In the genomic region with DNA sequence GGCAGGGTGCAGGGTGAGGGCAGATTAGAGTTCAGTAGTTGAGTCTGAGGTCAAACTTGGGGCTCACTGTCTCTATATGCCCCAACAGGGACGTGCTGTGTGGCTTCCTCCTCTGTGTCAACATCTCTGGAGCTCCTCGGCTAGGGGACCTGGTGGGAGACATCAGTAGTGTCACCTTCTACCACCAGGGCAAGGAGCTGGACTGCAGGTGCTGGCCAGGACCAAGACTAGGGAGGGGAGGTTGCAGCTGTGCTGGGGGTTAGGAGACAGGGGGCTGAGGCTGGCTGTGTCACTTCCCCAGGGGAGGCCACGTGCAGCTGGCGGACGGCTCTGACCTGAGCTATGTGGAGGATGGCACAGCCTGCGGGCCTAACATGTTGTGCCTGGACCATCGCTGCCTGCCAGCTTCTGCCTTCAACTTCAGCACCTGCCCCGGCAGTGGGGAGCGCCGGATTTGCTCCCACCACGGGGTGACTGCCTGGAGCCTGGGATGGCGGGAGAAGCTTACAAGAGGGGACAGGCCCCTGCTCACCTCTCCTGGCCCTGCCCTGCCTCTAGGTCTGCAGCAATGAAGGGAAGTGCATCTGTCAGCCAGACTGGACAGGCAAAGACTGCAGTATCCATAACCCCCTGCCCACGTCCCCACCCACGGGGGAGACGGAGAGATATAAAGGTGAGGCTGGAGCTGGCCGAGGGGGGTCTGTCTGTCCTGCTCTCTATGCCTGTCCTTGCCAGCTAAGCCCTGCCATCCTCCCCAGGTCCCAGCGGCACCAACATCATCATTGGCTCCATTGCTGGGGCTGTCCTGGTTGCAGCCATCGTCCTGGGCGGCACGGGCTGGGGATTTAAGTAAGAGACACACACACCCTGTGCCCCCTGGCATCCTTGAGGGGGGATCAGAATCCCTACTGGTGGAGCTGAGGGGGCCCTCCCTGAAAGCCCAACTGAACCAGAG, we compare ENCODE assay signal across 23 cellular contexts. TPM values are rescaled to one million over a fixed set of nuclear protein-coding genes. Genes with fewer than 3 reads are reported as not detected.
DNase-seq lines count a peak whose midpoint lies in the region; ATAC-seq, FAIRE-seq and TF ChIP-seq lines count a peak whose summit lies in the region.
"Had no signal": no experiment of that assay in that cellular context is flagged by ENCODE, and none has a peak within 500 bp of the region (broad histone marks: within the 10 kb centered on the region; RNA-seq: fewer than 3 reads in every experiment).

No MANE protein-coding gene starts in this region.

- no peak for DNase-seq in natural killer cell treated with Interleukin-12 subunit alpha and Interleukin-12 subunit beta and Interleukin-15 and Interleukin-18, amount 100 ng/mL, for 72 hours (ENCODE audit: low spot score)
- DNase-seq in natural killer cell (no peak), NAMALWA (ENCODE audit: low spot score) (peak; percentile 80), immature natural killer cell (no peak), urothelium cell line (ENCODE audit: low spot score) (no peak), posterior vena cava (ENCODE audit: low spot score) (no peak)
- DNase-seq in activated naive CD4-positive, alpha-beta T cell treated with anti-CD3 and anti-CD28 coated beads for 36 hours: no peak
- DNase-seq: activated CD8-positive, alpha-beta T cell treated with anti-CD3 and anti-CD28 coated beads for 36 hours; activated naive CD4-positive, alpha-beta T cell; amygdala; Caco-2; central memory CD4-positive, alpha-beta T cell; gastrocnemius medialis; hypothalamus; naive thymus-derived CD4-positive, alpha-beta T cell; NCI-H1930; NCI-H2227 treated with DMSO at 0.1 percent for 48 hours; NCI-H774; SHP77 treated with DMSO at 0.1 percent for 48 hours; transverse colon; WERI-Rb-1 had no signal

- no peak for ATAC-seq in natural killer cell treated with Interleukin-12 subunit alpha and Interleukin-12 subunit beta and Interleukin-15 and Interleukin-18, amount 100 ng/mL, for 72 hours
- ATAC-seq in natural killer cell (no peak), GM21619 (IDR thresholded peaks at IDR 0.05; ENCODE audit: unreplicated experiment) (no peak)
- ATAC-seq: activated CD8-positive, alpha-beta T cell treated with anti-CD3 and anti-CD28 coated beads for 36 hours; gastrocnemius medialis; naive thymus-derived CD4-positive, alpha-beta T cell had no signal

- peaks cover 5 to 19% of the 10 kb centered on the region in 2 donors for H3K4me1 Mint-ChIP-seq in natural killer cell treated with Interleukin-12 subunit alpha and Interleukin-12 subunit beta and Interleukin-15 and Interleukin-18, amount 100 ng/mL, for 72 hours (ENCODE audit: low read depth in 2 of 2)
- H3K4me1 Mint-ChIP-seq in natural killer cell (peaks cover 0 to 27% of the 10 kb centered on the region in 2 donors), immature natural killer cell (peaks cover 8 to 13% of the 10 kb centered on the region in 2 donors)
- peaks cover 2% of the 10 kb centered on the region for H3K4me1 Mint-ChIP-seq in activated naive CD4-positive, alpha-beta T cell treated with anti-CD3 and anti-CD28 coated beads for 36 hours (ENCODE audit: low read depth)

- intact Hi-C loops in natural killer cell (cut with micrococcal nuclease) (loop anchor here (5.0 kb wide), 1 partner anchor 420 kb away; no protein-coding TSS in a partner anchor), posterior vena cava (cut with DNase I) (loop anchor here (2.0 to 10.0 kb wide), 4 partner anchors 51 to 247 kb away; no protein-coding TSS in a partner anchor)
- intact Hi-C loops in activated naive CD4-positive, alpha-beta T cell treated with anti-CD3 and anti-CD28 coated beads for 36 hours (cut with micrococcal nuclease): loop anchor here (10.0 kb wide), 1 partner anchor 417 kb away; no protein-coding TSS in a partner anchor

- TF ChIP-seq CTCF in natural killer cell (IDR thresholded peaks at IDR 0.05): no peak

- peak; percentile 5 for FAIRE-seq in urothelium cell line (lab: Jason Lieb, UNC)

- H3K27me3 Mint-ChIP-seq in natural killer cell treated with Interleukin-12 subunit alpha and Interleukin-12 subunit beta and Interleukin-15 and Interleukin-18, amount 100 ng/mL, for 72 hours: peaks cover 0 to 8% of the 10 kb centered on the region in 2 donors
- H3K27me3 Mint-ChIP-seq in natural killer cell (ENCODE audit: low read depth in 2 of 2) (peaks cover 0 to 9% of the 10 kb centered on the region in 2 donors), immature natural killer cell (ENCODE audit: low read depth in 3 of 3) (peaks cover under 1 to 2% (median 2%) of the 10 kb centered on the region in 3 donors)
- no peaks in the 10 kb centered on the region for H3K27me3 Mint-ChIP-seq in activated naive CD4-positive, alpha-beta T cell treated with anti-CD3 and anti-CD28 coated beads for 36 hours (ENCODE audit: low read depth)
- H3K27me3 Mint-ChIP-seq: stimulated activated naive CD8-positive, alpha-beta T cell treated with anti-CD3 and anti-CD28 coated beads, Interleukin-15, Interleukin-2, amounts not matched to agents 100 ng/mL and 50 ng/mL, for 24 hours had no signal

- H3K9me3 Mint-ChIP-seq in natural killer cell treated with Interleukin-12 subunit alpha and Interleukin-12 subunit beta and Interleukin-15 and Interleukin-18, amount 100 ng/mL, for 72 hours: no peaks in the 10 kb centered on the region
- H3K9me3 Mint-ChIP-seq in natural killer cell (no peaks in the 10 kb centered on the region), immature natural killer cell (no peaks in the 10 kb centered on the region)
- H3K9me3 Mint-ChIP-seq in activated naive CD4-positive, alpha-beta T cell treated with anti-CD3 and anti-CD28 coated beads for 36 hours: no peaks in the 10 kb centered on the region
- H3K9me3 Mint-ChIP-seq: activated CD8-positive, alpha-beta T cell treated with anti-CD3 and anti-CD28 coated beads for 36 hours; naive thymus-derived CD4-positive, alpha-beta T cell; stimulated activated naive CD8-positive, alpha-beta T cell treated with anti-CD3 and anti-CD28 coated beads, Interleukin-15, Interleukin-2, amounts not matched to agents 100 ng/mL and 50 ng/mL, for 24 hours had no signal

- H3K4me3 Mint-ChIP-seq in natural killer cell treated with Interleukin-12 subunit alpha and Interleukin-12 subunit beta and Interleukin-15 and Interleukin-18, amount 100 ng/mL, for 72 hours: peak overlapping the region; percentile 17
- no peak overlapping the region for H3K4me3 Mint-ChIP-seq in natural killer cell
- H3K4me3 Mint-ChIP-seq in immature natural killer cell: peak overlapping the region; percentile 15 to 59 (median 34)
- H3K4me3 Mint-ChIP-seq in activated naive CD4-positive, alpha-beta T cell treated with anti-CD3 and anti-CD28 coated beads for 36 hours: no peak overlapping the region
- H3K4me3 Mint-ChIP-seq: activated CD8-positive, alpha-beta T cell treated with anti-CD3 and anti-CD28 coated beads for 36 hours; stimulated activated naive CD8-positive, alpha-beta T cell treated with anti-CD3 and anti-CD28 coated beads, Interleukin-15, Interleukin-2, amounts not matched to agents 100 ng/mL and 50 ng/mL, for 24 hours had no signal

- CTCF ChIA-PET in activated naive CD4-positive, alpha-beta T cell treated with anti-CD3 and anti-CD28 coated beads for 36 hours (lab: Charles Lee): interaction anchor here (0.6 to 11.2 kb wide), 13 partner anchors 17 to 376 kb away, joined by 3 to 147 read pairs (median 4); a partner anchor contains a TSS

- no peak overlapping the region for H3K27ac Mint-ChIP-seq in natural killer cell treated with Interleukin-12 subunit alpha and Interleukin-12 subunit beta and Interleukin-15 and Interleukin-18, amount 100 ng/mL, for 72 hours
- H3K27ac Mint-ChIP-seq in natural killer cell: no peak overlapping the region
- H3K27ac Mint-ChIP-seq in immature natural killer cell: no peak overlapping the region
- no peak overlapping the region for H3K27ac Mint-ChIP-seq in activated naive CD4-positive, alpha-beta T cell treated with anti-CD3 and anti-CD28 coated beads for 36 hours
- H3K27ac Mint-ChIP-seq: activated CD8-positive, alpha-beta T cell treated with anti-CD3 and anti-CD28 coated beads for 36 hours; stimulated activated naive CD8-positive, alpha-beta T cell treated with anti-CD3 and anti-CD28 coated beads, Interleukin-15, Interleukin-2, amounts not matched to agents 100 ng/mL and 50 ng/mL, for 24 hours had no signal

- no peaks in the 10 kb centered on the region for H3K36me3 Mint-ChIP-seq in natural killer cell treated with Interleukin-12 subunit alpha and Interleukin-12 subunit beta and Interleukin-15 and Interleukin-18, amount 100 ng/mL, for 72 hours
- H3K36me3 Mint-ChIP-seq in natural killer cell: no peaks in the 10 kb centered on the region
- no peaks in the 10 kb centered on the region for H3K36me3 Mint-ChIP-seq in immature natural killer cell
- H3K36me3 Mint-ChIP-seq in activated naive CD4-positive, alpha-beta T cell treated with anti-CD3 and anti-CD28 coated beads for 36 hours (ENCODE audit: low read depth): no peaks in the 10 kb centered on the region
- H3K36me3 Mint-ChIP-seq: naive thymus-derived CD4-positive, alpha-beta T cell had no signal

RNA-seq across cellular contexts. Expression of a gene that starts 18.9 kb away (rescaled TPM):
- under 1 TPM; 0.31 to 0.53 TPM for total RNA-seq in natural killer cell treated with Interleukin-12 subunit alpha and Interleukin-12 subunit beta and Interleukin-15 and Interleukin-18, amount 100 ng/mL, for 72 hours
- total RNA-seq in natural killer cell (under 1 TPM; 0.18 to 0.28 (median 0.28) TPM), posterior vena cava (under 1 TPM; 0.29 to 0.42 TPM)
- polyA plus RNA-seq in immature natural killer cell: not detected
- total RNA-seq in activated naive CD4-positive, alpha-beta T cell treated with anti-CD3 and anti-CD28 coated beads for 36 hours: under 1 TPM; 0.17 to 0.57 TPM

RNA-seq across cellular contexts. Expression of a gene that starts 52.4 kb away (rescaled TPM):
- 1 to 10 TPM; 1.4 to 2.5 TPM for total RNA-seq in natural killer cell treated with Interleukin-12 subunit alpha and Interleukin-12 subunit beta and Interleukin-15 and Interleukin-18, amount 100 ng/mL, for 72 hours
- under 1 TPM in 1 of 3 donors, not detected in 2; 0.16 TPM for total RNA-seq in natural killer cell
- not detected for polyA plus RNA-seq in immature natural killer cell
- 1 to 10 TPM; 2.5 TPM for total RNA-seq in activated naive CD4-positive, alpha-beta T cell treated with anti-CD3 and anti-CD28 coated beads for 36 hours
- 10 to 100 TPM; 30.4 to 80.8 TPM for total RNA-seq in posterior vena cava
- polyA plus RNA-seq: naive thymus-derived CD4-positive, alpha-beta T cell had no signal

Comparison
In these comparisons a context has a peak if more than half of its experiments do, and no peak if none do; other contexts are left out.
1. H3K4me3 Mint-ChIP-seq: peak in natural killer cell treated with Interleukin-12 subunit alpha and Interleukin-12 subunit beta and Interleukin-15 and Interleukin-18, amount 100 ng/mL, for 72 hours (single experiment) and immature natural killer cell (5 of 5); none in natural killer cell (single experiment) and activated naive CD4-positive, alpha-beta T cell treated with anti-CD3 and anti-CD28 coated beads for 36 hours (single experiment).
2. RNA of a gene that starts 52.4 kb away (total RNA-seq): 30.4 to 80.8 TPM in posterior vena cava; 2.5 TPM in activated naive CD4-positive, alpha-beta T cell treated with anti-CD3 and anti-CD28 coated beads for 36 hours, 1.4 to 2.5 TPM in natural killer cell treated with Interleukin-12 subunit alpha and Interleukin-12 subunit beta and Interleukin-15 and Interleukin-18, amount 100 ng/mL, for 72 hours and 0.16 TPM in natural killer cell; every median in the first group is over 4 times any median in the second.